25 cellular contexts compared by ENCODE assay signal in genomic region chr15:82575335-82575734, GRCh38.
"Had no signal": no experiment of that assay in that cellular context is flagged by ENCODE, and none has a peak within 500 bp of the region (broad histone marks: within the 10 kb centered on the region; RNA-seq: fewer than 3 reads in every experiment).

No MANE protein-coding gene starts in this region.

- H3K4me2 ChIP-seq: neural progenitor cell had no signal

- H3K9ac ChIP-seq: neural progenitor cell, parathyroid adenoma had no signal

- H3K9me3 ChIP-seq: ovary, psoas muscle, right lobe of liver, sigmoid colon, stomach, thoracic aorta, thyroid gland, tibial nerve, upper lobe of left lung, vagina had no signal

- H3K27me3 ChIP-seq: neural progenitor cell, ovary, right lobe of liver, sigmoid colon, thyroid gland, tibial nerve, upper lobe of left lung, vagina had no signal

- H3K27ac ChIP-seq: neural progenitor cell, ovary, parathyroid adenoma, psoas muscle, right lobe of liver, sigmoid colon, stomach, thoracic aorta, thyroid gland, tibial nerve, upper lobe of left lung, vagina had no signal

- DNase-seq: occipital lobe; ovary; posterior cingulate gyrus; psoas muscle; right cardiac atrium; right lobe of liver; sigmoid colon; small intestine; stimulated activated CD4-positive, alpha-beta T cell treated with anti-CD3 and anti-CD28 coated beads, Interleukin-15, amount 100 ng/mL, for 24 hours; stimulated activated CD4-positive, alpha-beta T cell treated with anti-CD3 and anti-CD28 coated beads, Interleukin-2, amount 100 ng/mL, for 24 hours; stimulated activated CD4-positive, alpha-beta T cell treated with anti-CD3 and anti-CD28 coated beads, Interleukin-2, amount 100 ng/mL, for 48 hours; stimulated activated CD4-positive, alpha-beta T cell treated with anti-CD3 and anti-CD28 coated beads, Interleukin-4, amount 100 ng/mL, for 24 hours; stimulated activated naive B cell treated with anti-CD40 and anti-IgM and Interleukin-4, amounts not matched to agents 10 μg/mL and 1 μg/mL and 100 μg/mL, for 72 hours; stimulated activated naive CD4-positive, alpha-beta T cell treated with Interleukin-2 at 50 U/mL for 16 hours; stomach; thyroid gland; trophoblast cell; upper lobe of left lung had no signal

- H3K79me2 ChIP-seq: parathyroid adenoma had no signal

- H3K4me3 ChIP-seq: neural progenitor cell, ovary, psoas muscle, right lobe of liver, sigmoid colon, stomach, thoracic aorta, thyroid gland, tibial nerve, upper lobe of left lung, vagina had no signal

- H2AFZ ChIP-seq: neural progenitor cell, parathyroid adenoma had no signal

- ATAC-seq: psoas muscle; right cardiac atrium; right lobe of liver; stimulated activated effector memory CD8-positive, alpha-beta T cell treated with anti-CD3 and anti-CD28 coated beads, Interleukin-12 subunit alpha, Interleukin-12 subunit beta, amount 100 ng/mL, for 72 hours; stimulated activated naive B cell treated with anti-CD40 and anti-IgM and Interleukin-4, amounts not matched to agents 10 μg/mL and 1 μg/mL and 100 μg/mL, for 72 hours had no signal

- H3K36me3 ChIP-seq: neural progenitor cell, ovary, right lobe of liver, sigmoid colon, stomach, thoracic aorta, thyroid gland, tibial nerve, upper lobe of left lung, vagina had no signal

- H3K4me1 ChIP-seq: right lobe of liver had no signal

- FAIRE-seq: small intestine, urothelium cell line had no signal
